Comparison of ENCODE assay signal across 1 cellular context in genomic region chr1:110877364-110877763, GRCh38.
TF ChIP-seq lines count a peak whose summit lies in the region.

No MANE protein-coding gene starts in this region.

TF ChIP-seq in WTC11, 78 proteins besides CTCF, POLR2A, EP300 and RAD21 (continued from another document):
- TF ChIP-seq TEAD1 (CRISPR knock-in tag; IDR thresholded peaks at IDR 0.05) (no peak), ZNF416 (CRISPR knock-in tag; IDR thresholded peaks at IDR 0.05) (no peak), E2F1 (CRISPR knock-in tag; IDR thresholded peaks at IDR 0.05) (no peak), ATF1 (CRISPR knock-in tag; IDR thresholded peaks at IDR 0.05) (no peak), JUN (CRISPR knock-in tag; IDR thresholded peaks at IDR 0.05) (no peak), NFE2L1 (CRISPR knock-in tag; IDR thresholded peaks at IDR 0.05) (no peak), MXD4 (CRISPR knock-in tag; IDR thresholded peaks at IDR 0.05; ENCODE audit: borderline replicate concordance) (no peak), USF1 (CRISPR knock-in tag; IDR thresholded peaks at IDR 0.05) (no peak), ETV6 (CRISPR knock-in tag; IDR thresholded peaks at IDR 0.05) (no peak), FOXJ3 (CRISPR knock-in tag; IDR thresholded peaks at IDR 0.05; ENCODE audit: borderline replicate concordance) (no peak), ATF3 (CRISPR knock-in tag; conservative IDR thresholded peaks at IDR 0.05) (no peak), ZNF396 (CRISPR knock-in tag; IDR thresholded peaks at IDR 0.05; ENCODE audit: borderline replicate concordance) (no peak), FOXK1 (CRISPR knock-in tag; IDR thresholded peaks at IDR 0.05) (no peak), ZNF532 (CRISPR knock-in tag; IDR thresholded peaks at IDR 0.05; ENCODE audit: borderline replicate concordance) (no peak), SP1 (CRISPR knock-in tag; conservative IDR thresholded peaks at IDR 0.05) (no peak), CDX4 (CRISPR knock-in tag; IDR thresholded peaks at IDR 0.05; ENCODE audit: borderline replicate concordance) (no peak), JAZF1 (CRISPR knock-in tag; IDR thresholded peaks at IDR 0.05) (no peak), TP53 (CRISPR knock-in tag; IDR thresholded peaks at IDR 0.05) (no peak)
